ENCODE assay signal across 8 cellular contexts in genomic region chr1:198656500-198656932, GRCh38. TPM values are rescaled to one million over a fixed set of nuclear protein-coding genes. Genes with fewer than 3 reads are reported as not detected.
A peak's percentile ranks its signal among the peaks of the same experiment; 100 is the strongest.
DNase-seq lines count a peak whose midpoint lies in the region; ATAC-seq and TF ChIP-seq lines count a peak whose summit lies in the region.

No MANE protein-coding gene starts in this region.

- TF ChIP-seq EP300 in esophagus muscularis mucosa (IDR thresholded peaks at IDR 0.05): no peak

- 0 out of 2 replicates have a peak, but pooled peaks cover 7% of the 10 kb centered on the region for H4K20me1 ChIP-seq in DOHH2 (ENCODE audit: control insufficient read depth, insufficient read depth, low read depth, low read length)

- H3K36me3 Mint-ChIP-seq in activated CD4-positive, alpha-beta T cell treated with anti-CD3 and anti-CD28 coated beads for 36 hours (ENCODE audit: low read depth): peaks cover 59% of the 10 kb centered on the region

- CTCF ChIA-PET in activated CD4-positive, alpha-beta T cell treated with anti-CD3 and anti-CD28 coated beads for 36 hours (lab: Charles Lee): interaction anchor here (0.5 to 2.9 kb wide), 7 partner anchors 10 to 66 kb away, joined by 3 to 17 read pairs (median 3); no protein-coding TSS in a partner anchor

- peaks cover 98% of the 10 kb centered on the region for H3K79me2 ChIP-seq in DOHH2 (ENCODE audit: control insufficient read depth, low read length)

- H3K36me3 ChIP-seq in DOHH2 (ENCODE audit: control insufficient read depth, low read length): peaks cover 71% of the 10 kb centered on the region
- no peaks in the 10 kb centered on the region for H3K36me3 ChIP-seq in esophagus muscularis mucosa

- no peaks in the 10 kb centered on the region for H3K9me2 ChIP-seq in DOHH2 (replicated peaks; ENCODE audit: control insufficient read depth, low read length)

- H3K9me3 Mint-ChIP-seq in activated CD4-positive, alpha-beta T cell treated with anti-CD3 and anti-CD28 coated beads for 36 hours (ENCODE audit: low read depth): no peaks in the 10 kb centered on the region

- H3K4me1 Mint-ChIP-seq in activated CD4-positive, alpha-beta T cell treated with anti-CD3 and anti-CD28 coated beads for 36 hours: peaks cover 62% of the 10 kb centered on the region

- POLR2A ChIA-PET in activated CD4-positive, alpha-beta T cell treated with anti-CD3 and anti-CD28 coated beads for 36 hours (lab: Charles Lee): interaction anchor here (0.7 to 2.7 kb wide), 11 partner anchors 10 to 489 kb away, joined by 3 to 16 read pairs (median 5); partner anchors contain the start of gene PTPRC

- H3K4me3 ChIP-seq in DOHH2 (ENCODE audit: low read length): peak overlapping the region; percentile 52
- no peak overlapping the region for H3K4me3 ChIP-seq in esophagus muscularis mucosa

- H3K27me3 Mint-ChIP-seq in activated CD4-positive, alpha-beta T cell treated with anti-CD3 and anti-CD28 coated beads for 36 hours: no peaks in the 10 kb centered on the region

- peak; percentile 87 for DNase-seq in activated CD4-positive, alpha-beta T cell treated with anti-CD3 and anti-CD28 coated beads for 36 hours
- DNase-seq in epithelial cell of prostate (ENCODE audit: low read depth, low spot score) (peak; percentile 77), esophagus muscularis mucosa (ENCODE audit: extremely low spot score) (no peak)
- DNase-seq in stimulated activated CD8-positive, alpha-beta memory T cell treated with anti-CD3 and anti-CD28 coated beads, Interleukin-12 subunit alpha, Interleukin-12 subunit beta, amount 100 ng/mL, for 1 hour (ENCODE audit: low read depth): peak; percentile 71

- TF ChIP-seq POLR2A in esophagus muscularis mucosa (IDR thresholded peaks at IDR 0.05; ENCODE audit: low read depth): no peak

- no peaks in the 10 kb centered on the region for H3K27me3 ChIP-seq in DOHH2 (ENCODE audit: control insufficient read depth, low read length)
- no peaks in the 10 kb centered on the region for H3K27me3 ChIP-seq in esophagus muscularis mucosa

- H3K27ac Mint-ChIP-seq in activated CD4-positive, alpha-beta T cell treated with anti-CD3 and anti-CD28 coated beads for 36 hours: peak overlapping the region; percentile 97

- WGBS in esophagus muscularis mucosa: 95% methylated on average over 4 of the region's 4 CpGs

- H3K27ac ChIP-seq in DOHH2 (ENCODE audit: low read depth, low read length) (peak overlapping the region; percentile 100), epithelial cell of prostate (peak overlapping the region; percentile 55), esophagus muscularis mucosa (replicated peaks in 1 of 4) (no peak overlapping the region)

- peak overlapping the region; percentile 76 for H3K4me3 Mint-ChIP-seq in activated CD4-positive, alpha-beta T cell treated with anti-CD3 and anti-CD28 coated beads for 36 hours

- intact Hi-C loops in activated CD4-positive, alpha-beta T cell treated with anti-CD3 and anti-CD28 coated beads for 36 hours (cut with DNase I, micrococcal nuclease): loop anchor here (1.0 to 5.0 kb wide), 4 partner anchors 16 to 35 kb away; no protein-coding TSS in a partner anchor
- intact Hi-C loops in esophagus muscularis mucosa (cut with DNase I): no loop called here

- peaks cover 93% of the 10 kb centered on the region for H3K4me1 ChIP-seq in DOHH2 (ENCODE audit: control insufficient read depth, low read length)
- no peaks in the 10 kb centered on the region for H3K4me1 ChIP-seq in esophagus muscularis mucosa

- H3K9me3 ChIP-seq in DOHH2 (ENCODE audit: control insufficient read depth, insufficient read depth, low read length) (no peaks in the 10 kb centered on the region), esophagus muscularis mucosa (no peaks in the 10 kb centered on the region)

- H3F3A ChIP-seq in DOHH2 (ENCODE audit: control insufficient read depth, insufficient read depth): peaks cover 68% of the 10 kb centered on the region

- ATAC-seq in HG03196 (IDR thresholded peaks at IDR 0.05; ENCODE audit: unreplicated experiment) (peak; percentile 34), GM18861 (IDR thresholded peaks at IDR 0.05; ENCODE audit: unreplicated experiment) (no peak), HG02852 (IDR thresholded peaks at IDR 0.05; ENCODE audit: unreplicated experiment) (no peak)
- ATAC-seq in activated CD4-positive, alpha-beta T cell treated with anti-CD3 and anti-CD28 coated beads for 36 hours: peak; percentile 51

- peak overlapping the region; percentile 81 for H3K4me2 ChIP-seq in DOHH2 (ENCODE audit: low read length)

- no peak for TF ChIP-seq CTCF in DOHH2 (IDR thresholded peaks at IDR 0.05; ENCODE audit: low read depth, low read length, poor library complexity, severe bottlenecking)
- no peak for TF ChIP-seq CTCF in esophagus muscularis mucosa (IDR thresholded peaks at IDR 0.05)

RNA-seq across cellular contexts. Expression of gene PTPRC, which starts 17.7 kb away (rescaled TPM):
- total RNA-seq in activated CD4-positive, alpha-beta T cell treated with anti-CD3 and anti-CD28 coated beads for 36 hours: 100 to 1,000 TPM; 458 to 564 TPM
- total RNA-seq in esophagus muscularis mucosa: 10 to 100 TPM in 2 of 4 donors, 1 to 10 TPM in 2; 7.0 to 40.3 (median 10.0) TPM

Comparison
In these comparisons a context has a peak if more than half of its experiments do, and no peak if none do; other contexts are left out.
1. H3K27ac ChIP-seq: peak in DOHH2 (single experiment) and epithelial cell of prostate (single experiment); none in esophagus muscularis mucosa (0 of 4).
2. ATAC-seq: peak in HG03196 (single experiment) and activated CD4-positive, alpha-beta T cell treated with anti-CD3 and anti-CD28 coated beads for 36 hours (single experiment); none in GM18861 (single experiment) and HG02852 (single experiment).
3. RNA of gene PTPRC, which starts 17.7 kb away (total RNA-seq): 458 to 564 TPM in activated CD4-positive, alpha-beta T cell treated with anti-CD3 and anti-CD28 coated beads for 36 hours; 7.0 to 40.3 TPM in esophagus muscularis mucosa; every median in the first group is over 10 times any median in the second.